20 cellular contexts compared by ENCODE assay signal in the genomic region with DNA sequence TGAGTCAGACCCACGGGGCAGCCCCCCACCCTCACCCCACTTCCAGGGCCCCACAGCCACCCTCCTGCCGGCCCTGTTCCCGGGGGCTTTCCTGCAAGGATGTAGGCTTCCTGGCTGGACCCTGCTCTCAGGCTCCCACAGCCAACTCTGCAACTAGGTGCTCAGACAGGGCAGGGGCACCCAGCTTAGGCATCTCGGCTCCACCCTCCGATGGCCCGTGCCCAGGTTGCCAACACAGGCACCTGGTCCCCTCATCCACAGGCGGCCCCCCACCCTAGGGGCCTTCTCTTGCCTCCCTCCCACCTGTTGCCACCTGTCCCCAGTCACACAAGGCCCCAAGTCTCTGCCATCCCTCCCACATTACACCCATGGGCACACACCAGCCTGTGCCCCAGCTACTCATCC.
"Had no signal": no experiment of that assay in that cellular context is flagged by ENCODE, and none has a peak within 500 bp of the region (broad histone marks: within the 10 kb centered on the region; RNA-seq: fewer than 3 reads in every experiment).

No MANE protein-coding gene starts in this region.

- H3K4me1 ChIP-seq: ascending aorta had no signal

- ATAC-seq: activated naive CD8-positive, alpha-beta T cell treated with anti-CD3 and anti-CD28 coated beads, Interleukin-2, amount 50 U/mL, for 24 hours; T-cell had no signal

- H3K9me3 ChIP-seq: ascending aorta, esophagus squamous epithelium, tibial nerve had no signal

- H3K27ac Mint-ChIP-seq: activated CD4-positive, alpha-beta memory T cell treated with anti-CD3 and anti-CD28 coated beads, Interleukin-2, amount 10 ng/mL, durations not matched to agents 7 days and 5 days; activated naive CD4-positive, alpha-beta T cell treated with anti-CD3 and anti-CD28 coated beads, Interleukin-2, amount 10 ng/mL, durations not matched to agents 7 days and 5 days; activated naive CD8-positive, alpha-beta T cell treated with anti-CD3 and anti-CD28 coated beads, Interleukin-2, amount 50 U/mL, for 24 hours; T-cell had no signal

- H2AFZ ChIP-seq: hepatocyte had no signal

- H3K27me3 Mint-ChIP-seq: activated CD4-positive, alpha-beta memory T cell treated with anti-CD3 and anti-CD28 coated beads, Interleukin-2, amount 10 ng/mL, durations not matched to agents 7 days and 5 days; activated naive CD4-positive, alpha-beta T cell treated with anti-CD3 and anti-CD28 coated beads, Interleukin-2, amount 10 ng/mL, durations not matched to agents 7 days and 5 days; activated naive CD8-positive, alpha-beta T cell treated with anti-CD3 and anti-CD28 coated beads, Interleukin-2, amount 50 U/mL, for 24 hours; naive B cell; T-cell had no signal

- H3K9me3 Mint-ChIP-seq: activated CD4-positive, alpha-beta memory T cell treated with anti-CD3 and anti-CD28 coated beads, Interleukin-2, amount 10 ng/mL, durations not matched to agents 7 days and 5 days; activated naive CD4-positive, alpha-beta T cell treated with anti-CD3 and anti-CD28 coated beads, Interleukin-2, amount 10 ng/mL, durations not matched to agents 7 days and 5 days; activated naive CD8-positive, alpha-beta T cell treated with anti-CD3 and anti-CD28 coated beads, Interleukin-2, amount 50 U/mL, for 24 hours; naive B cell; neural crest cell; T-cell had no signal

- H3K4me2 ChIP-seq: hepatocyte had no signal

- H3K4me3 Mint-ChIP-seq: activated CD4-positive, alpha-beta memory T cell treated with anti-CD3 and anti-CD28 coated beads, Interleukin-2, amount 10 ng/mL, durations not matched to agents 7 days and 5 days; activated naive CD4-positive, alpha-beta T cell treated with anti-CD3 and anti-CD28 coated beads, Interleukin-2, amount 10 ng/mL, durations not matched to agents 7 days and 5 days; activated naive CD8-positive, alpha-beta T cell treated with anti-CD3 and anti-CD28 coated beads, Interleukin-2, amount 50 U/mL, for 24 hours; neural crest cell; T-cell had no signal

- H3K4me1 Mint-ChIP-seq: neural crest cell had no signal

- H3K4me3 ChIP-seq: ascending aorta, esophagus squamous epithelium, hepatocyte, SK-N-MC, tibial nerve had no signal

- H3K36me3 Mint-ChIP-seq: activated naive CD4-positive, alpha-beta T cell treated with anti-CD3 and anti-CD28 coated beads, Interleukin-2, amount 10 ng/mL, durations not matched to agents 7 days and 5 days; naive B cell; T-cell had no signal

- H3K27me3 ChIP-seq: ascending aorta, esophagus squamous epithelium, hepatocyte, tibial nerve had no signal

- DNase-seq: activated CD4-positive, alpha-beta memory T cell treated with anti-CD3 and anti-CD28 coated beads, Interleukin-2, amount 10 ng/mL, durations not matched to agents 7 days and 5 days; activated CD4-positive, alpha-beta T cell treated with anti-CD3 and anti-CD28 coated beads for 48 hours; activated CD4-positive, CD25-positive, alpha-beta regulatory T cell; activated CD8-positive, alpha-beta memory T cell treated with anti-CD3 and anti-CD28 coated beads, Interleukin-2, amount 50 U/mL, for 48 hours; activated effector memory CD4-positive, alpha-beta T cell treated with Interleukin-2 at 50 U/mL for 16 hours; activated naive CD4-positive, alpha-beta T cell treated with anti-CD3 and anti-CD28 coated beads, Interleukin-2, amount 10 ng/mL, durations not matched to agents 7 days and 5 days; activated naive CD8-positive, alpha-beta T cell treated with anti-CD3 and anti-CD28 coated beads, Interleukin-2, amount 50 U/mL, for 24 hours; activated T-cell treated with anti-CD3 and anti-CD28 coated beads, Interleukin-2, amount 50 U/mL, for 48 hours; dermis blood vessel endothelial cell; effector memory CD4-positive, alpha-beta T cell; esophagus squamous epithelium; naive B cell; stimulated activated naive CD4-positive, alpha-beta T cell; substantia nigra; T-cell had no signal

- H3K27ac ChIP-seq: ascending aorta, hepatocyte, SK-N-MC, tibial nerve had no signal
